In genomic region chr3:167162083-167162482, GRCh38 we compare ENCODE assay signal across 23 cellular contexts.
DNase-seq lines count a peak whose midpoint lies in the region; ATAC-seq, FAIRE-seq and TF ChIP-seq lines count a peak whose summit lies in the region.
"Had no signal": no experiment of that assay in that cellular context is flagged by ENCODE, and none has a peak within 500 bp of the region (broad histone marks: within the 10 kb centered on the region; RNA-seq: fewer than 3 reads in every experiment).

No MANE protein-coding gene starts in this region.

- ATAC-seq in pancreas (no peak), GM18517 (IDR thresholded peaks at IDR 0.05; ENCODE audit: unreplicated experiment) (no peak)
- ATAC-seq: GM12878, GM23338 had no signal

- intact Hi-C loops in pancreas (cut with DNase I): no loop called here

- peaks cover 0 to 22% (median 15%) of the 10 kb centered on the region in 3 donors for H3K4me1 ChIP-seq in pancreas
- H3K4me1 ChIP-seq: SJSA1 had no signal

- WGBS in pancreas, 2 donors: 89 to 92% methylated on average over 1 of the region's 1 CpG

- no peak overlapping the region for H3K27ac ChIP-seq in pancreas
- H3K27ac ChIP-seq: 22Rv1, PC-9, RWPE1, SJSA1 had no signal

- no peak for TF ChIP-seq CTCF in pancreas (IDR thresholded peaks at IDR 0.05)

- H3K9me3 ChIP-seq in pancreas: no peaks in the 10 kb centered on the region
- H3K9me3 ChIP-seq: SJSA1 had no signal

- no peaks in the 10 kb centered on the region for H3K27me3 ChIP-seq in pancreas
- H3K27me3 ChIP-seq: SJSA1 had no signal

- FAIRE-seq in pancreas (lab: Jason Lieb, UNC): no peak
- FAIRE-seq: GM12878, GM19239 had no signal

- H3K36me3 ChIP-seq in pancreas: no peaks in the 10 kb centered on the region
- H3K36me3 ChIP-seq: SJSA1 had no signal

- no peak overlapping the region for H3K4me3 ChIP-seq in pancreas
- H3K4me3 ChIP-seq: GM12878, GM23338, PC-9, SJSA1 had no signal

- peak; percentile 99 to 100 for DNase-seq in AML-193 (lab: John Stamatoyannopoulos, UW)
- peak; percentile 73 to 78 for DNase-seq in Kasumi-1 (lab: John Stamatoyannopoulos, UW)
- peak; percentile 98 for DNase-seq in NOMO-1 treated with DMSO at 0.1 percent for 48 hours (lab: John Stamatoyannopoulos, UW; ENCODE audit: unreplicated experiment)
- DNase-seq in SKM-1 treated with dmso at 0.1 percent for 144 hours (lab: John Stamatoyannopoulos, UW; ENCODE audit: unreplicated experiment): peak; percentile 94
- no peak for DNase-seq in pancreas
- DNase-seq in ureter (ENCODE audit: low spot score): no peak
- no peak for DNase-seq in DMS 273 (lab: John Stamatoyannopoulos, UW; ENCODE audit: unreplicated experiment)
- DNase-seq: CD4-positive, alpha-beta T cell; HCEC 1CT; NCI-H1092 treated with DMSO at 0.1 percent for 48 hours; NCI-H146; NCI-H2029 treated with DMSO at 0.1 percent for 48 hours; NCI-H2171; NCI-H446; NCI-H526 treated with DMSO at 0.1 percent for 48 hours; PC-9 had no signal

Comparison
In these comparisons a context has a peak if more than half of its experiments do, and no peak if none do; other contexts are left out.
1. DNase-seq: peak in AML-193 (2 of 2), Kasumi-1 (2 of 2), NOMO-1 treated with DMSO at 0.1 percent for 48 hours (single experiment) and SKM-1 treated with dmso at 0.1 percent for 144 hours (single experiment); none in pancreas (0 of 6), ureter (single experiment) and DMS 273 (single experiment).